8 cellular contexts compared by ENCODE assay signal in genomic region chr1:156282479-156283222, GRCh38. TPM values are rescaled to one million over a fixed set of nuclear protein-coding genes. Genes with fewer than 3 reads are reported as not detected.
DNase-seq lines count a peak whose midpoint lies in the region; TF ChIP-seq lines count a peak whose summit lies in the region.

Gene SMG5 (minus strand): TSS chr1:156282825. CDS start chr1:156282680, 145 bp downstream.

- H3K27me3 Mint-ChIP-seq in nephron (ENCODE audit: low read depth): no peaks in the 10 kb centered on the region
- H3K27me3 Mint-ChIP-seq in stimulated activated naive CD8-positive, alpha-beta T cell treated with anti-CD3 and anti-CD28 coated beads, Interleukin-15, Interleukin-2, amounts not matched to agents 100 ng/mL and 50 ng/mL, for 24 hours: no peaks in the 10 kb centered on the region

- peak within 1 kb of the TSS; percentile 96 for H3K4me3 ChIP-seq in H7 (ENCODE audit: insufficient read depth, low read depth, low read length)
- peak within 1 kb of the TSS; percentile 93 for H3K4me3 ChIP-seq in fibroblast of pulmonary artery (replicated peaks; ENCODE audit: low read depth, low read length)

- peaks cover 12% of the 10 kb centered on the region for H3K36me3 Mint-ChIP-seq in nephron (ENCODE audit: low read depth)
- H3K36me3 Mint-ChIP-seq in stimulated activated naive CD8-positive, alpha-beta T cell treated with anti-CD3 and anti-CD28 coated beads, Interleukin-15, Interleukin-2, amounts not matched to agents 100 ng/mL and 50 ng/mL, for 24 hours (ENCODE audit: low read depth): peaks cover 44% of the 10 kb centered on the region

- H3K27ac Mint-ChIP-seq in nephron: peak within 1 kb of the TSS; percentile 89 to 97 (median 94)
- peak within 1 kb of the TSS; percentile 98 for H3K27ac Mint-ChIP-seq in stimulated activated naive CD8-positive, alpha-beta T cell treated with anti-CD3 and anti-CD28 coated beads, Interleukin-15, Interleukin-2, amounts not matched to agents 100 ng/mL and 50 ng/mL, for 24 hours

- no peaks in the 10 kb centered on the region for H3K27me3 ChIP-seq in H7 (ENCODE audit: control insufficient read depth, insufficient read depth, low read length)

- H3K4me3 Mint-ChIP-seq in nephron: peak within 1 kb of the TSS; percentile 91 to 96 (median 93)
- peak within 1 kb of the TSS; percentile 96 for H3K4me3 Mint-ChIP-seq in stimulated activated naive CD8-positive, alpha-beta T cell treated with anti-CD3 and anti-CD28 coated beads, Interleukin-15, Interleukin-2, amounts not matched to agents 100 ng/mL and 50 ng/mL, for 24 hours

- TF ChIP-seq CTCF in fibroblast of pulmonary artery (IDR thresholded peaks at IDR 0.05; ENCODE audit: low read length, missing control alignments) (no peak), nephron (IDR thresholded peaks at IDR 0.05; ENCODE audit: unreplicated experiment in 3 of 3) (no peak)

- peaks cover 33% of the 10 kb centered on the region for H3K4me1 Mint-ChIP-seq in nephron
- peaks cover 46% of the 10 kb centered on the region for H3K4me1 Mint-ChIP-seq in stimulated activated naive CD8-positive, alpha-beta T cell treated with anti-CD3 and anti-CD28 coated beads, Interleukin-15, Interleukin-2, amounts not matched to agents 100 ng/mL and 50 ng/mL, for 24 hours (ENCODE audit: low read depth)

- peaks cover 14% of the 10 kb centered on the region for H3K36me3 ChIP-seq in H7 (replicated peaks; ENCODE audit: control insufficient read depth, insufficient read depth, low read length)

- no peaks in the 10 kb centered on the region for H3K9me3 Mint-ChIP-seq in nephron
- H3K9me3 Mint-ChIP-seq in stimulated activated naive CD8-positive, alpha-beta T cell treated with anti-CD3 and anti-CD28 coated beads, Interleukin-15, Interleukin-2, amounts not matched to agents 100 ng/mL and 50 ng/mL, for 24 hours: no peaks in the 10 kb centered on the region

- DNase-seq in ELF-1 (ENCODE audit: low read depth, low spot score): peak; percentile 98
- peak; percentile 96 for DNase-seq in H7
- peak; percentile 99 for DNase-seq in M059J (ENCODE audit: low read depth)
- DNase-seq in SHP77 (lab: John Stamatoyannopoulos, UW): peak; percentile 100
- DNase-seq in activated effector memory CD4-positive, alpha-beta T cell treated with Interleukin-2 at 50 U/mL for 16 hours: peak; percentile 92
- peak; percentile 100 for DNase-seq in fibroblast of pulmonary artery (ENCODE audit: low read depth)

RNA-seq across cellular contexts. Expression of gene SMG5, which starts in this region (rescaled TPM):
- 216 and 232 TPM in 2 replicates for total RNA-seq in H7 (2014; rRNA removed; shearing (Covaris generic))
- 66.7 and 97.0 TPM in 2 replicates for total RNA-seq in M059J (2014; rRNA removed; shearing (Covaris generic))

Comparison
In these comparisons a context has a peak if more than half of its experiments do, and no peak if none do; other contexts are left out.
1. Peak in every context shown above with its lines: DNase-seq and H3K4me3 ChIP-seq.